In genomic region chr16:67397451-67397801, GRCh38 we compare ENCODE assay signal across 19 cellular contexts. TPM values are rescaled to one million over a fixed set of nuclear protein-coding genes. Genes with fewer than 3 reads are reported as not detected.
A peak's percentile ranks its signal among the peaks of the same experiment; 100 is the strongest.
DNase-seq lines count a peak whose midpoint lies in the region; ATAC-seq and TF ChIP-seq lines count a peak whose summit lies in the region.
"Had no signal": no experiment of that assay in that cellular context is flagged by ENCODE, and none has a peak within 500 bp of the region (broad histone marks: within the 10 kb centered on the region; RNA-seq: fewer than 3 reads in every experiment).

No MANE protein-coding gene starts in this region.

- no peak for ATAC-seq in GM18867 (IDR thresholded peaks at IDR 0.05; ENCODE audit: unreplicated experiment)
- no peak for ATAC-seq in naive thymus-derived CD8-positive, alpha-beta T cell
- ATAC-seq: natural killer cell had no signal

- no peaks in the 10 kb centered on the region for H3K27me3 ChIP-seq in vagina

- H3K27ac Mint-ChIP-seq in naive thymus-derived CD8-positive, alpha-beta T cell, result no peak overlapping the region
- H3K27ac Mint-ChIP-seq: natural killer cell; stimulated activated naive CD8-positive, alpha-beta T cell treated with anti-CD3 and anti-CD28 coated beads, Interleukin-15, Interleukin-2, amounts not matched to agents 100 ng/mL and 50 ng/mL, for 24 hours had no signal

- H3K9me3 Mint-ChIP-seq in naive thymus-derived CD8-positive, alpha-beta T cell, result no peaks in the 10 kb centered on the region
- H3K9me3 Mint-ChIP-seq: natural killer cell; stimulated activated naive CD8-positive, alpha-beta T cell treated with anti-CD3 and anti-CD28 coated beads, Interleukin-15, Interleukin-2, amounts not matched to agents 100 ng/mL and 50 ng/mL, for 24 hours had no signal

- peaks cover 4 to 46% (median 17%) of the 10 kb centered on the region in 5 donors for H3K27me3 Mint-ChIP-seq in naive thymus-derived CD8-positive, alpha-beta T cell

- DNase-seq in NCI-H82 (lab: John Stamatoyannopoulos, UW), result peak; percentile 26
- no peak for DNase-seq in NCI-H82 treated with DMSO at 0.1 percent for 48 hours (lab: John Stamatoyannopoulos, UW; ENCODE audit: unreplicated experiment)
- DNase-seq in hepatic stellate cell (ENCODE audit: low spot score), result peak; percentile 48
- peak; percentile 87 for DNase-seq in posterior vena cava (ENCODE audit: low spot score)
- no peak for DNase-seq in vagina (ENCODE audit: extremely low spot score in 2 of 2)
- no peak for DNase-seq in activated CD4-positive, CD25-positive, alpha-beta regulatory T cell treated with anti-CD3 and anti-CD28 coated beads, Interleukin-2, amount 50 U/mL, for 72 hours
- no peak for DNase-seq in naive thymus-derived CD8-positive, alpha-beta T cell
- DNase-seq: activated naive CD4-positive, alpha-beta T cell; DND-41; effector memory CD4-positive, alpha-beta T cell; GOT3; MM.1S; natural killer cell; NCI-H187 treated with DMSO at 0.1 percent for 48 hours had no signal

- POLR2A ChIA-PET in naive thymus-derived CD8-positive, alpha-beta T cell (lab: Charles Lee), result no interaction called here

- peaks cover 0 to 2% (median 0%) of the 10 kb centered on the region in 3 donors for H3K36me3 Mint-ChIP-seq in naive thymus-derived CD8-positive, alpha-beta T cell
- H3K36me3 Mint-ChIP-seq: natural killer cell had no signal

- H3K4me1 ChIP-seq in vagina, result peaks cover 73% of the 10 kb centered on the region

- TF ChIP-seq POLR2A in vagina (IDR thresholded peaks at IDR 0.05), result no peak

- H3K4me1 Mint-ChIP-seq in naive thymus-derived CD8-positive, alpha-beta T cell, result peaks cover 6 to 13% (median 10%) of the 10 kb centered on the region in 4 donors

- H3K4me3 Mint-ChIP-seq in naive thymus-derived CD8-positive, alpha-beta T cell, result no peak overlapping the region
- H3K4me3 Mint-ChIP-seq: stimulated activated naive CD8-positive, alpha-beta T cell treated with anti-CD3 and anti-CD28 coated beads, Interleukin-15, Interleukin-2, amounts not matched to agents 100 ng/mL and 50 ng/mL, for 24 hours had no signal

- H3K4me3 ChIP-seq in vagina, result no peak overlapping the region

- peak overlapping the region; percentile 66 for H3K27ac ChIP-seq in vagina
- H3K27ac ChIP-seq: C4-2B, VCaP had no signal

- no peaks in the 10 kb centered on the region for H3K36me3 ChIP-seq in vagina

- H3K9me3 ChIP-seq in vagina, result no peaks in the 10 kb centered on the region

- intact Hi-C loops in posterior vena cava (cut with DNase I), result no loop called here
- intact Hi-C loops in vagina (cut with DNase I), result no loop called here

- TF ChIP-seq CTCF in vagina (IDR thresholded peaks at IDR 0.05), result no peak

RNA-seq across cellular contexts. Expression of gene TPPP3, which starts 4.1 kb away (rescaled TPM):
- 10 to 100 TPM in 1 of 2 donors, 1 to 10 TPM in 1; 8.2 to 39.3 TPM for total RNA-seq in posterior vena cava
- 28.2 TPM for total RNA-seq in vagina
- not detected for total RNA-seq in naive thymus-derived CD8-positive, alpha-beta T cell
- not detected for polyA plus RNA-seq in naive thymus-derived CD8-positive, alpha-beta T cell

RNA-seq across cellular contexts. Expression of gene ZDHHC1, which starts 18.9 kb away (rescaled TPM):
- total RNA-seq in posterior vena cava, result 10 to 100 TPM; 10.7 to 11.3 TPM
- total RNA-seq in vagina, result 22.3 TPM
- total RNA-seq in naive thymus-derived CD8-positive, alpha-beta T cell, result under 1 TPM in 1 of 2 experiments, not detected in 1; 0.52 TPM
- under 1 TPM; 0.18 to 0.28 (median 0.27) TPM for polyA plus RNA-seq in naive thymus-derived CD8-positive, alpha-beta T cell

RNA-seq across cellular contexts. Expression of gene HSD11B2, which starts 33.5 kb away (rescaled TPM):
- 1 to 10 TPM in 1 of 2 donors, under 1 TPM in 1; 0.43 to 3.2 TPM for total RNA-seq in posterior vena cava
- 30.2 TPM for total RNA-seq in vagina
- not detected for total RNA-seq in naive thymus-derived CD8-positive, alpha-beta T cell
- polyA plus RNA-seq in naive thymus-derived CD8-positive, alpha-beta T cell, result not detected
- total RNA-seq: natural killer cell, RPMI7951 had no signal

Comparison
In these comparisons a context has a peak if more than half of its experiments do, and no peak if none do; other contexts are left out.
1. DNase-seq: peak in NCI-H82 (single experiment), hepatic stellate cell (single experiment) and posterior vena cava (single experiment); none in NCI-H82 treated with DMSO at 0.1 percent for 48 hours (single experiment), vagina (0 of 2), activated CD4-positive, CD25-positive, alpha-beta regulatory T cell treated with anti-CD3 and anti-CD28 coated beads, Interleukin-2, amount 50 U/mL, for 72 hours (single experiment) and naive thymus-derived CD8-positive, alpha-beta T cell (0 of 10).
2. RNA of gene TPPP3, which starts 4.1 kb away (total RNA-seq): 8.2 to 39.3 TPM in posterior vena cava and 28.2 TPM in vagina (single experiment); not detected in naive thymus-derived CD8-positive, alpha-beta T cell; every median in the first group is over 4 times any median in the second.
3. RNA of gene ZDHHC1, which starts 18.9 kb away (total RNA-seq): 22.3 TPM in vagina (single experiment) and 10.7 to 11.3 TPM in posterior vena cava; 0.52 TPM in naive thymus-derived CD8-positive, alpha-beta T cell; every median in the first group is over 4 times any median in the second.